Comparison of ENCODE assay signal across 11 cellular contexts in the genomic region with DNA sequence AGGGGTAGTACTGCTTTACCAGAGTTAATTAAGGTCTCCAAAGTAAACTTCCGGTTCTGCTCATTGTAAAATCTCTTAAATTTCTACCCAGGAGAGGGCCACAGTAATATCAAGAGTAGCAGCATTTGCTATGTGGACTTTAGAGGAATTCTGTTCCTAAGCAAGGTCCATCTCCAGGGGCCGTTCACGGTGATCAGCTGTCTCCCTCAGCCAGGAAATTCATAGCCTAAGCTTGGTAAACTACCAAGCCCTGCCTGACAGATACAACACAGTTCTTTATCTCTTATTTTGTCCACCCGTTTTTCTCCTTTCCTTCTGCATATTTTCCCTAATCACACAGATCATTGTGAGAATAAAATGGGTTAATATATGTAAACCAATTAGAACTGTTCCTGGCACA. TPM values are rescaled to one million over a fixed set of nuclear protein-coding genes. Genes with fewer than 3 reads are reported as not detected.
DNase-seq lines count a peak whose midpoint lies in the region; ATAC-seq and TF ChIP-seq lines count a peak whose summit lies in the region.
"Had no signal": no experiment of that assay in that cellular context is flagged by ENCODE, and none has a peak within 500 bp of the region (broad histone marks: within the 10 kb centered on the region; RNA-seq: fewer than 3 reads in every experiment).

No MANE protein-coding gene starts in this region.

- no peak overlapping the region for H2BK5ac ChIP-seq in mesendoderm (ENCODE audit: low read length)

- peak overlapping the region in 2 of 10 donors; percentile 13 to 48 for H3K4me3 Mint-ChIP-seq in naive thymus-derived CD8-positive, alpha-beta T cell

- no peak overlapping the region for H3K23ac ChIP-seq in mesendoderm (ENCODE audit: low read length)

- WGBS in mesendoderm (ENCODE audit: extremely low coverage, insufficient coverage, low lambda C conversion rate), result no CpG with 5 or more reads among the region's 4 CpGs

- H3K79me2 ChIP-seq in mesendoderm (ENCODE audit: control insufficient read depth, insufficient read depth, low read length), result peaks cover 19% of the 10 kb centered on the region

- no peak overlapping the region for H3K18ac ChIP-seq in mesendoderm (ENCODE audit: low read length)

- H3K4ac ChIP-seq in mesendoderm (ENCODE audit: low read depth, low read length), result no peak overlapping the region

- no peak overlapping the region for H2BK120ac ChIP-seq in mesendoderm (ENCODE audit: low read depth, low read length)

- no peaks in the 10 kb centered on the region for H3K9me3 ChIP-seq in HAP-1
- H3K9me3 ChIP-seq: upper lobe of left lung had no signal

- H2AK5ac ChIP-seq in mesendoderm (ENCODE audit: low read length), result no peak overlapping the region

- DNase-seq in NCI-H146 (lab: John Stamatoyannopoulos, UW) (peak; percentile 15), NCI-H146 treated with DMSO at 0.1 percent for 48 hours (lab: John Stamatoyannopoulos, UW; ENCODE audit: unreplicated experiment) (no peak), HAP-1 (ENCODE audit: low spot score in 2 of 2) (no peak), mesendoderm (peak; percentile 16), NCI-H1092 treated with DMSO at 0.1 percent for 48 hours (lab: John Stamatoyannopoulos, UW) (no peak)
- no peak for DNase-seq in naive thymus-derived CD8-positive, alpha-beta T cell
- DNase-seq: activated effector memory CD4-positive, alpha-beta T cell treated with anti-CD3 and anti-CD28 coated beads, Interleukin-2, amount 50 U/mL, for 16 hours; dorsolateral prefrontal cortex; upper lobe of left lung had no signal

- H3K36me3 ChIP-seq in HAP-1 (replicated peaks) (peaks cover 45% of the 10 kb centered on the region), mesendoderm (ENCODE audit: control insufficient read depth, insufficient read depth, low read length) (peaks cover 3% of the 10 kb centered on the region)

- peak overlapping the region; percentile 49 for H3K56ac ChIP-seq in mesendoderm (ENCODE audit: low read length)

- H3K9me3 Mint-ChIP-seq in naive thymus-derived CD8-positive, alpha-beta T cell, result no peaks in the 10 kb centered on the region

- POLR2A ChIA-PET in naive thymus-derived CD8-positive, alpha-beta T cell (lab: Charles Lee), result no interaction called here

- no peaks in the 10 kb centered on the region for H3K27me3 ChIP-seq in HAP-1 (ENCODE audit: low read depth)
- H3K27me3 ChIP-seq in mesendoderm (ENCODE audit: insufficient read depth, low read length, poor library complexity), result no peaks in the 10 kb centered on the region
- H3K27me3 ChIP-seq: dorsolateral prefrontal cortex, upper lobe of left lung had no signal

- H3K27ac Mint-ChIP-seq in naive thymus-derived CD8-positive, alpha-beta T cell, result no peak overlapping the region

- peaks cover 9 to 26% (median 20%) of the 10 kb centered on the region in 4 donors for H3K4me1 Mint-ChIP-seq in naive thymus-derived CD8-positive, alpha-beta T cell

- peaks cover 0 to 30% (median 2%) of the 10 kb centered on the region in 3 donors for H3K36me3 Mint-ChIP-seq in naive thymus-derived CD8-positive, alpha-beta T cell

- H3K27ac ChIP-seq in VCaP (peak overlapping the region; percentile 96; the same call in 1 of the 2 replicates), mesendoderm (ENCODE audit: low read depth, low read length) (no peak overlapping the region)
- H3K27ac ChIP-seq: dorsolateral prefrontal cortex, upper lobe of left lung had no signal

- H3K27me3 Mint-ChIP-seq in naive thymus-derived CD8-positive, alpha-beta T cell, result no peaks in the 10 kb centered on the region

- no peak for TF ChIP-seq CTCF in VCaP (conservative IDR thresholded peaks at IDR 0.05)

- peak overlapping the region; percentile 47 for H3K9ac ChIP-seq in mesendoderm (ENCODE audit: low read length)

- in situ Hi-C loops in HAP-1 (cut with MboI; ENCODE audit: low sequenced_read_pairs), result no loop called here

- H3K79me1 ChIP-seq in mesendoderm (ENCODE audit: low read length), result peaks cover 7% of the 10 kb centered on the region

- H3K4me2 ChIP-seq in mesendoderm (ENCODE audit: low read length), result peak overlapping the region; percentile 15

- ATAC-seq in GM19397 (IDR thresholded peaks at IDR 0.05; ENCODE audit: unreplicated experiment), result no peak
- no peak for ATAC-seq in naive thymus-derived CD8-positive, alpha-beta T cell

- peak overlapping the region; percentile 86 for H3K4me3 ChIP-seq in HAP-1
- peak overlapping the region; percentile 4 for H3K4me3 ChIP-seq in mesendoderm (ENCODE audit: low read length)

- no peak overlapping the region for H4K8ac ChIP-seq in mesendoderm (ENCODE audit: low read depth, low read length)

- no peak overlapping the region for H2BK15ac ChIP-seq in mesendoderm (replicated peaks; ENCODE audit: low read depth)

- H3K4me1 ChIP-seq in HAP-1 (peaks cover 17% of the 10 kb centered on the region), mesendoderm (ENCODE audit: control insufficient read depth, low read depth, low read length) (no peaks in the 10 kb centered on the region)

- H4K5ac ChIP-seq in mesendoderm (ENCODE audit: low read length), result no peak overlapping the region

RNA-seq across cellular contexts. Expression of gene DUT, which starts 2.3 kb away (rescaled TPM):
- polyA plus RNA-seq in mesendoderm (2013, experiment 1 of 2), result 191 TPM
- polyA plus RNA-seq in mesendoderm (2013, experiment 2 of 2), result 190 TPM
- total RNA-seq in naive thymus-derived CD8-positive, alpha-beta T cell, result 100 to 1,000 TPM; 113 to 119 TPM
- polyA plus RNA-seq in naive thymus-derived CD8-positive, alpha-beta T cell, result 100 to 1,000 TPM; 108 to 141 (median 112) TPM

Comparison
In these comparisons a context has a peak if more than half of its experiments do, and no peak if none do; other contexts are left out.
1. DNase-seq: peak in NCI-H146 (single experiment) and mesendoderm (single experiment); none in NCI-H146 treated with DMSO at 0.1 percent for 48 hours (single experiment), HAP-1 (0 of 2), naive thymus-derived CD8-positive, alpha-beta T cell (0 of 10) and NCI-H1092 treated with DMSO at 0.1 percent for 48 hours (single experiment).